ENCODE assay signal across 19 cellular contexts in genomic region chr3:128353991-128354687, GRCh38.
DNase-seq lines count a peak whose midpoint lies in the region; TF ChIP-seq lines count a peak whose summit lies in the region.
"Had no signal": no experiment of that assay in that cellular context is flagged by ENCODE, and none has a peak within 500 bp of the region (broad histone marks: within the 10 kb centered on the region; RNA-seq: fewer than 3 reads in every experiment).

No MANE protein-coding gene starts in this region.

- no peak overlapping the region for H2BK5ac ChIP-seq in H9 (ENCODE audit: insufficient read length, low read length)

- H4K91ac ChIP-seq in H9 (ENCODE audit: insufficient read length, low read depth, low read length), result no peak overlapping the region

- H3K4me1 ChIP-seq in H9 (ENCODE audit: insufficient read depth, low read length) (no peaks in the 10 kb centered on the region; the same call in 1 of the 2 replicates), sigmoid colon (peaks cover 0 to 25% (median 19%) of the 10 kb centered on the region in 4 donors)

- peak overlapping the region in 2 of 3 experiments; percentile 61 to 82; a peak in 2 of 7 replicates for H3K27ac Mint-ChIP-seq in H9
- no peak overlapping the region for H3K27ac Mint-ChIP-seq in activated T-helper 2 cell treated with anti-CD3 and anti-CD28 coated beads, Interferon-gamma antibody, Interleukin-2, Interleukin-4, amounts not matched to agents 10 μg/mL and 5 μg/mL and 100 μg/mL, durations not matched to agents 14 hours and 24 hours and 36 hours
- H3K27ac Mint-ChIP-seq: T-helper 1 cell treated with Interleukin-12 subunit alpha and Interleukin-12 subunit beta and Interleukin-4 antibody, amounts not matched to agents 30 μg/mL and 1 μg/mL, for 36 hours; WTC11 had no signal

- no peaks in the 10 kb centered on the region for H3K9me3 Mint-ChIP-seq in H9
- H3K9me3 Mint-ChIP-seq in activated T-helper 2 cell treated with anti-CD3 and anti-CD28 coated beads, Interferon-gamma antibody, Interleukin-2, Interleukin-4, amounts not matched to agents 10 μg/mL and 5 μg/mL and 100 μg/mL, durations not matched to agents 14 hours and 24 hours and 36 hours, result no peaks in the 10 kb centered on the region
- H3K9me3 Mint-ChIP-seq: T-helper 1 cell treated with Interleukin-12 subunit alpha and Interleukin-12 subunit beta and Interleukin-4 antibody, amounts not matched to agents 30 μg/mL and 1 μg/mL, for 36 hours; WTC11 had no signal

- no peak overlapping the region for H3K18ac ChIP-seq in H9 (ENCODE audit: insufficient read length, low read depth, low read length)

- H3K14ac ChIP-seq in H9 (ENCODE audit: insufficient read depth, low read length), result no peak overlapping the region

- intact Hi-C loops in sigmoid colon (cut with DNase I), result no loop called here
- intact Hi-C loops in activated T-helper 2 cell treated with anti-CD3 and anti-CD28 coated beads, Interferon-gamma antibody, Interleukin-2, Interleukin-4, amounts not matched to agents 10 μg/mL and 5 μg/mL and 100 μg/mL, durations not matched to agents 14 hours and 24 hours and 36 hours (cut with micrococcal nuclease), result no loop called here

- no peak overlapping the region for H3T11ph ChIP-seq in H9 (ENCODE audit: low read length)

- no peak for DNase-seq in H9
- peak; percentile 25 for DNase-seq in brain microvascular endothelial cell
- peak; percentile 20 for DNase-seq in kidney tubule cell (ENCODE audit: low spot score)
- peak; percentile 25 for DNase-seq in sigmoid colon
- no peak for DNase-seq in SKM-1 (lab: John Stamatoyannopoulos, UW; ENCODE audit: unreplicated experiment)
- no peak for DNase-seq in activated T-helper 2 cell treated with anti-CD3 and anti-CD28 coated beads, Interferon-gamma antibody, Interleukin-2, Interleukin-4, amounts not matched to agents 10 μg/mL and 5 μg/mL and 100 μg/mL, durations not matched to agents 14 hours and 24 hours and 36 hours (ENCODE audit: low spot score)
- no peak for DNase-seq in NCI-H774 (lab: John Stamatoyannopoulos, UW)
- no peak for DNase-seq in stimulated activated CD4-positive, alpha-beta T cell treated with anti-CD3 and anti-CD28 coated beads, Interleukin-2, amount 100 ng/mL, for 48 hours
- DNase-seq: AML-193; anterior cingulate cortex; H7; NCI-H1694; NCI-H345; stimulated activated CD4-positive, alpha-beta T cell treated with anti-CD3 and anti-CD28 coated beads, Interleukin-15, amount 100 ng/mL, for 24 hours; stomach had no signal

- H3K56ac ChIP-seq in H9 (ENCODE audit: insufficient read length, low read depth, low read length), result no peak overlapping the region

- no peaks in the 10 kb centered on the region for H3K9me3 ChIP-seq in H9 (ENCODE audit: control insufficient read depth, low read depth, low read length)
- no peaks in the 10 kb centered on the region for H3K9me3 ChIP-seq in sigmoid colon
- H3K9me3 ChIP-seq: left lung, prostate gland, stomach had no signal

- H2BK12ac ChIP-seq in H9 (ENCODE audit: insufficient read length, low read depth, low read length), result no peak overlapping the region

- H4K20me1 ChIP-seq in H9 (ENCODE audit: control insufficient read depth, insufficient read depth, insufficient read length), result no peaks in the 10 kb centered on the region

- H3K36me3 Mint-ChIP-seq in H9 (ENCODE audit: insufficient read depth in 1 of 3, low read depth in 3 of 3), result peaks cover 0 to 8% (median 3%) of the 10 kb centered on the region in 3 experiments; a peak in 3 of 7 replicates
- H3K36me3 Mint-ChIP-seq in activated T-helper 2 cell treated with anti-CD3 and anti-CD28 coated beads, Interferon-gamma antibody, Interleukin-2, Interleukin-4, amounts not matched to agents 10 μg/mL and 5 μg/mL and 100 μg/mL, durations not matched to agents 14 hours and 24 hours and 36 hours (ENCODE audit: low read depth), result peaks cover 3% of the 10 kb centered on the region

- H3K36me3 ChIP-seq in brain microvascular endothelial cell (replicated peaks) (no peaks in the 10 kb centered on the region), sigmoid colon (peaks cover 0 to 8% (median 0%) of the 10 kb centered on the region in 4 donors)
- H3K36me3 ChIP-seq: prostate gland had no signal

- no peak overlapping the region for H3K4ac ChIP-seq in H9 (ENCODE audit: low read depth, low read length)

- no peaks in the 10 kb centered on the region for H3K23me2 ChIP-seq in H9 (ENCODE audit: insufficient read length, low read depth, low read length, poor library complexity, severe bottlenecking)

- no peak overlapping the region for H3K4me3 ChIP-seq in brain microvascular endothelial cell (ENCODE audit: low read depth, low read length)
- no peak overlapping the region for H3K4me3 ChIP-seq in sigmoid colon
- H3K4me3 ChIP-seq: left lung, prostate gland, stomach had no signal

- H3K23ac ChIP-seq in H9 (ENCODE audit: insufficient read length, low read depth, low read length), result no peak overlapping the region

- H3K27me3 Mint-ChIP-seq in H9 (ENCODE audit: low read depth), result no peaks in the 10 kb centered on the region
- no peaks in the 10 kb centered on the region for H3K27me3 Mint-ChIP-seq in activated T-helper 2 cell treated with anti-CD3 and anti-CD28 coated beads, Interferon-gamma antibody, Interleukin-2, Interleukin-4, amounts not matched to agents 10 μg/mL and 5 μg/mL and 100 μg/mL, durations not matched to agents 14 hours and 24 hours and 36 hours (ENCODE audit: low read depth)

- in situ Hi-C loops in brain microvascular endothelial cell (cut with HindIII; ENCODE audit: low pct_ligation_motif_present, low sequenced_read_pairs), result no loop called here

- no peak overlapping the region for H3K4me3 Mint-ChIP-seq in H9
- no peak overlapping the region for H3K4me3 Mint-ChIP-seq in activated T-helper 2 cell treated with anti-CD3 and anti-CD28 coated beads, Interferon-gamma antibody, Interleukin-2, Interleukin-4, amounts not matched to agents 10 μg/mL and 5 μg/mL and 100 μg/mL, durations not matched to agents 14 hours and 24 hours and 36 hours (ENCODE audit: low read depth)
- H3K4me3 Mint-ChIP-seq: T-helper 1 cell treated with Interleukin-12 subunit alpha and Interleukin-12 subunit beta and Interleukin-4 antibody, amounts not matched to agents 30 μg/mL and 1 μg/mL, for 36 hours; WTC11 had no signal

- H3K4me2 ChIP-seq in H9 (ENCODE audit: insufficient read depth, insufficient read length, low read length), result no peak overlapping the region

- H3K9ac ChIP-seq in H9 (ENCODE audit: extremely low read depth, insufficient read length, low read length), result no peak overlapping the region

- WGBS in H9 (ENCODE audit: extremely low coverage, insufficient read length, low lambda C conversion rate), result no CpG with 5 or more reads among the region's 10 CpGs
- WGBS in sigmoid colon, 2 donors, result 80 to 88% methylated on average over 10 of the region's 10 CpGs

- H3K4me1 Mint-ChIP-seq in H9, result peaks cover 4 to 7% of the 10 kb centered on the region in 2 experiments
- no peaks in the 10 kb centered on the region for H3K4me1 Mint-ChIP-seq in activated T-helper 2 cell treated with anti-CD3 and anti-CD28 coated beads, Interferon-gamma antibody, Interleukin-2, Interleukin-4, amounts not matched to agents 10 μg/mL and 5 μg/mL and 100 μg/mL, durations not matched to agents 14 hours and 24 hours and 36 hours (ENCODE audit: low read depth)

- TF ChIP-seq CTCF in H9 (conservative IDR thresholded peaks at IDR 0.05) (no peak), brain microvascular endothelial cell (IDR thresholded peaks at IDR 0.05; ENCODE audit: low read depth, low read length, missing control alignments) (no peak), sigmoid colon (IDR thresholded peaks at IDR 0.05) (no peak)

- H2BK120ac ChIP-seq in H9 (ENCODE audit: low read depth, low read length, poor library complexity, severe bottlenecking), result no peak overlapping the region

- H2AFZ ChIP-seq in H9 (ENCODE audit: low read length), result no peak overlapping the region

- TF ChIP-seq EP300 in sigmoid colon (IDR thresholded peaks at IDR 0.05), result no peak

- no peak for TF ChIP-seq POLR2A in sigmoid colon (IDR thresholded peaks at IDR 0.05)

- no peaks in the 10 kb centered on the region for H3K79me2 ChIP-seq in H9 (ENCODE audit: insufficient read depth, low read length)

- no peak overlapping the region for H2BK20ac ChIP-seq in H9 (ENCODE audit: low read depth, low read length, poor library complexity, severe bottlenecking)

- H4K8ac ChIP-seq in H9 (replicated peaks; ENCODE audit: insufficient read length, low read depth, low read length), result no peak overlapping the region

- H3K27ac ChIP-seq in H9 (ENCODE audit: insufficient read length, low read depth, low read length), result no peak overlapping the region
- H3K27ac ChIP-seq in brain microvascular endothelial cell, result no peak overlapping the region
- peak overlapping the region in 2 of 4 donors; percentile 46 to 49 for H3K27ac ChIP-seq in sigmoid colon
- H3K27ac ChIP-seq: left lung had no signal

- H2AK5ac ChIP-seq in H9 (ENCODE audit: insufficient read length, low read length), result no peak overlapping the region

- H2BK15ac ChIP-seq in H9 (ENCODE audit: low read depth, low read length), result no peak overlapping the region

- H3K27me3 ChIP-seq in H9 (ENCODE audit: insufficient read depth, low read length) (no peaks in the 10 kb centered on the region), brain microvascular endothelial cell (replicated peaks) (no peaks in the 10 kb centered on the region), sigmoid colon (no peaks in the 10 kb centered on the region)
- H3K27me3 ChIP-seq: left lung, stomach had no signal

- H4K5ac ChIP-seq in H9 (ENCODE audit: insufficient read length, low read depth, low read length), result no peak overlapping the region

- no peaks in the 10 kb centered on the region for H3K79me1 ChIP-seq in H9 (ENCODE audit: insufficient read depth, low read depth, low read length, poor library complexity, severe bottlenecking)

Comparison
In these comparisons a context has a peak if more than half of its experiments do, and no peak if none do; other contexts are left out.
1. DNase-seq: peak in brain microvascular endothelial cell (single experiment), kidney tubule cell (single experiment) and sigmoid colon (single experiment); none in H9 (single experiment), SKM-1 (single experiment), activated T-helper 2 cell treated with anti-CD3 and anti-CD28 coated beads, Interferon-gamma antibody, Interleukin-2, Interleukin-4, amounts not matched to agents 10 μg/mL and 5 μg/mL and 100 μg/mL, durations not matched to agents 14 hours and 24 hours and 36 hours (single experiment), NCI-H774 (single experiment) and stimulated activated CD4-positive, alpha-beta T cell treated with anti-CD3 and anti-CD28 coated beads, Interleukin-2, amount 100 ng/mL, for 48 hours (0 of 2).